7 cellular contexts compared by ENCODE assay signal in the genomic region with DNA sequence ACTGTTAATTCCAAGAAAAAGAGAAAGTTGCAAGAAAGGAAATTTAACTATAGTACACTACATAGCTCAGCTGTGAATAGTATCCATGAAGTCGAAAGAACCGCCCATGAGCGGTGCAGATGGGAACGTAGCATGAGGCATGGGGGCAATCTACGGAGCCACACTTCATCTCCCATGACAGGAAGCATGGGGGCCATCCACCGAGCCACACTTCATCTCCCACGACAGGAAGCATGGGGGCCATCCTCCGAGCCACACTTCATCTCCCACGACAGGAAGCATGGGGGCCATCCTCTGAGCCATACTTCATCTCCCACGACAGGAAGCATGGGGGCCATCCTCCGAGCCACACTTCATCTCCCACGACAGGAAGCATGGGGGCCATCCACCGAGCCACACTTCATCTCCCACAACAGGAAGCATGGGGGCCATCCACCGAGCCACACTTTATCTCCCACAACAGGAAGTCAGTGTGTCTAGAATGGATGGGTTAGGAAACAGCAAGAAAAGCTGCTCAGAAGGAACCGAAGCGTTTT. TPM values are rescaled to one million over a fixed set of nuclear protein-coding genes. Genes with fewer than 3 reads are reported as not detected.
DNase-seq lines count a peak whose midpoint lies in the region; ATAC-seq, FAIRE-seq and TF ChIP-seq lines count a peak whose summit lies in the region.
"Not testable (repeated sequence)": the region's sequence is repeated elsewhere in the genome, so short reads cannot be mapped to it uniquely, and the experiment has no call there.

No MANE protein-coding gene starts in this region.

- H3K4me3 ChIP-seq in DOHH2 (ENCODE audit: low read length) (peak overlapping the region; percentile 62), Loucy (ENCODE audit: low read length, poor library complexity, severe bottlenecking) (peak overlapping the region; percentile 35)
- H3K4me3 ChIP-seq in astrocyte (ENCODE audit: insufficient read depth, low read depth, low read length): not testable (repeated sequence)

- CTCF ChIA-PET in T-cell (lab: Charles Lee); activated CD4-positive, alpha-beta T cell treated with anti-CD3 and anti-CD28 coated beads for 36 hours (lab: Charles Lee): not testable (repeated sequence)

- intact Hi-C loops in activated CD4-positive, alpha-beta T cell treated with anti-CD3 and anti-CD28 coated beads for 36 hours (cut with DNase I, micrococcal nuclease); activated T-helper 1 cell treated with anti-CD3 and anti-CD28 coated beads, Interleukin-12 subunit alpha, Interleukin-12 subunit beta, Interleukin-2, Interleukin-4 antibody, amounts not matched to agents 30 ng/mL and 10 ng/mL and 1 ng/mL, durations not matched to agents 14 hours and 24 hours and 36 hours (cut with micrococcal nuclease): not testable (repeated sequence)

- not testable (repeated sequence) for TF ChIP-seq CTCF in DOHH2 (IDR thresholded peaks at IDR 0.05; ENCODE audit: low read depth, low read length, poor library complexity, severe bottlenecking); Loucy (conservative IDR thresholded peaks at IDR 0.05; ENCODE audit: low read length); astrocyte (IDR thresholded peaks at IDR 0.05; ENCODE audit: insufficient read depth, low read depth, low read length)

- peaks cover 25 to 33% (median 27%) of the 10 kb centered on the region in 3 donors for H3K4me1 Mint-ChIP-seq in T-cell
- H3K4me1 Mint-ChIP-seq in activated CD4-positive, alpha-beta T cell treated with anti-CD3 and anti-CD28 coated beads for 36 hours: peaks cover 24% of the 10 kb centered on the region
- peaks cover 31% of the 10 kb centered on the region for H3K4me1 Mint-ChIP-seq in activated T-helper 1 cell treated with anti-CD3 and anti-CD28 coated beads, Interleukin-12 subunit alpha, Interleukin-12 subunit beta, Interleukin-2, Interleukin-4 antibody, amounts not matched to agents 30 ng/mL and 10 ng/mL and 1 ng/mL, durations not matched to agents 14 hours and 24 hours and 36 hours (ENCODE audit: low read depth)
- H3K4me1 Mint-ChIP-seq in astrocyte (ENCODE audit: low read depth, unreplicated experiment): not testable (repeated sequence)
- H3K4me1 Mint-ChIP-seq in natural killer cell treated with Interleukin-12 subunit alpha and Interleukin-12 subunit beta and Interleukin-15 and Interleukin-18, amount 100 ng/mL, for 72 hours (ENCODE audit: low read depth in 2 of 2): peaks cover 16 to 22% of the 10 kb centered on the region in 2 donors

- H3K27ac ChIP-seq in DOHH2 (ENCODE audit: low read depth, low read length): peak overlapping the region; percentile 97
- H3K27ac ChIP-seq in astrocyte (ENCODE audit: low read depth, low read length): not testable (repeated sequence)

- peaks cover 29% of the 10 kb centered on the region for H3F3A ChIP-seq in DOHH2 (ENCODE audit: control insufficient read depth, insufficient read depth)
- H3F3A ChIP-seq in Loucy (ENCODE audit: low read depth): peaks cover 14% of the 10 kb centered on the region

- peak overlapping the region; percentile 74 to 82 for H3K27ac Mint-ChIP-seq in T-cell
- peak overlapping the region; percentile 74 for H3K27ac Mint-ChIP-seq in activated CD4-positive, alpha-beta T cell treated with anti-CD3 and anti-CD28 coated beads for 36 hours
- H3K27ac Mint-ChIP-seq in activated T-helper 1 cell treated with anti-CD3 and anti-CD28 coated beads, Interleukin-12 subunit alpha, Interleukin-12 subunit beta, Interleukin-2, Interleukin-4 antibody, amounts not matched to agents 30 ng/mL and 10 ng/mL and 1 ng/mL, durations not matched to agents 14 hours and 24 hours and 36 hours: peak overlapping the region; percentile 64
- H3K27ac Mint-ChIP-seq in astrocyte (ENCODE audit: unreplicated experiment): not testable (repeated sequence)
- H3K27ac Mint-ChIP-seq in natural killer cell treated with Interleukin-12 subunit alpha and Interleukin-12 subunit beta and Interleukin-15 and Interleukin-18, amount 100 ng/mL, for 72 hours: peak overlapping the region; percentile 54 to 83

- H3K27me3 ChIP-seq in DOHH2 (ENCODE audit: control insufficient read depth, low read length); Loucy (ENCODE audit: insufficient read depth, low read length, poor library complexity, severe bottlenecking); astrocyte (ENCODE audit: insufficient read depth, low read length): not testable (repeated sequence)

- H3K4me1 ChIP-seq in DOHH2 (ENCODE audit: control insufficient read depth, low read length) (peaks cover 74% of the 10 kb centered on the region), Loucy (ENCODE audit: insufficient read depth, low read length, poor library complexity, severe bottlenecking) (peaks cover 41% of the 10 kb centered on the region)
- not testable (repeated sequence) for H3K4me1 ChIP-seq in astrocyte (ENCODE audit: insufficient read depth, low read length)

- ATAC-seq in T-cell (replicated peaks in 1 of 4): peak in 2 of 4 experiments; percentile 40 to 58
- ATAC-seq in activated CD4-positive, alpha-beta T cell treated with anti-CD3 and anti-CD28 coated beads for 36 hours; natural killer cell treated with Interleukin-12 subunit alpha and Interleukin-12 subunit beta and Interleukin-15 and Interleukin-18, amount 100 ng/mL, for 72 hours: not testable (repeated sequence)

- H3K9me2 ChIP-seq in DOHH2 (replicated peaks; ENCODE audit: control insufficient read depth, low read length); Loucy (replicated peaks; ENCODE audit: low read depth, low read length): not testable (repeated sequence)

- not testable (repeated sequence) for H3K9me3 Mint-ChIP-seq in T-cell; activated CD4-positive, alpha-beta T cell treated with anti-CD3 and anti-CD28 coated beads for 36 hours (ENCODE audit: low read depth); astrocyte (ENCODE audit: unreplicated experiment); natural killer cell treated with Interleukin-12 subunit alpha and Interleukin-12 subunit beta and Interleukin-15 and Interleukin-18, amount 100 ng/mL, for 72 hours
- H3K9me3 Mint-ChIP-seq in activated T-helper 1 cell treated with anti-CD3 and anti-CD28 coated beads, Interleukin-12 subunit alpha, Interleukin-12 subunit beta, Interleukin-2, Interleukin-4 antibody, amounts not matched to agents 30 ng/mL and 10 ng/mL and 1 ng/mL, durations not matched to agents 14 hours and 24 hours and 36 hours: peaks cover 13% of the 10 kb centered on the region

- FAIRE-seq in astrocyte (lab: Jason Lieb, UNC): not testable (repeated sequence)

- not testable (repeated sequence) for H3K9ac ChIP-seq in Loucy (ENCODE audit: low read depth, low read length, poor library complexity, severe bottlenecking); astrocyte (ENCODE audit: low read length)

- not testable (repeated sequence) for H4K20me1 ChIP-seq in DOHH2 (ENCODE audit: control insufficient read depth, insufficient read depth, low read depth, low read length); Loucy (ENCODE audit: insufficient read depth, low read length, poor library complexity, severe bottlenecking); astrocyte (ENCODE audit: insufficient read depth, low read length)

- peak in 10 of 34 experiments; percentile 2 to 28 (median 12) for DNase-seq in T-cell
- peak; percentile 20 for DNase-seq in activated CD4-positive, alpha-beta T cell treated with anti-CD3 and anti-CD28 coated beads for 36 hours
- DNase-seq in activated T-helper 1 cell treated with anti-CD3 and anti-CD28 coated beads, Interleukin-12 subunit alpha, Interleukin-12 subunit beta, Interleukin-2, Interleukin-4 antibody, amounts not matched to agents 30 ng/mL and 10 ng/mL and 1 ng/mL, durations not matched to agents 14 hours and 24 hours and 36 hours (ENCODE audit: low spot score); astrocyte (ENCODE audit: low read depth); natural killer cell treated with Interleukin-12 subunit alpha and Interleukin-12 subunit beta and Interleukin-15 and Interleukin-18, amount 100 ng/mL, for 72 hours (ENCODE audit: low spot score): not testable (repeated sequence)

- H3K9me3 ChIP-seq in DOHH2 (ENCODE audit: control insufficient read depth, insufficient read depth, low read length); Loucy (ENCODE audit: insufficient read depth, low read depth, low read length); astrocyte (ENCODE audit: insufficient read depth, low read depth, low read length): not testable (repeated sequence)

- not testable (repeated sequence) for H3K36me3 Mint-ChIP-seq in T-cell; natural killer cell treated with Interleukin-12 subunit alpha and Interleukin-12 subunit beta and Interleukin-15 and Interleukin-18, amount 100 ng/mL, for 72 hours
- peaks cover 11% of the 10 kb centered on the region for H3K36me3 Mint-ChIP-seq in activated CD4-positive, alpha-beta T cell treated with anti-CD3 and anti-CD28 coated beads for 36 hours (ENCODE audit: low read depth)
- H3K36me3 Mint-ChIP-seq in activated T-helper 1 cell treated with anti-CD3 and anti-CD28 coated beads, Interleukin-12 subunit alpha, Interleukin-12 subunit beta, Interleukin-2, Interleukin-4 antibody, amounts not matched to agents 30 ng/mL and 10 ng/mL and 1 ng/mL, durations not matched to agents 14 hours and 24 hours and 36 hours (ENCODE audit: low read depth): peaks cover 12% of the 10 kb centered on the region
- peaks cover 17% of the 10 kb centered on the region for H3K36me3 Mint-ChIP-seq in astrocyte (ENCODE audit: low read depth, unreplicated experiment)

- not testable (repeated sequence) for H3K79me2 ChIP-seq in DOHH2 (ENCODE audit: control insufficient read depth, low read length); Loucy (ENCODE audit: insufficient read depth, low read length); astrocyte (ENCODE audit: insufficient read depth, low read length)

- H3K4me3 Mint-ChIP-seq in T-cell (peak overlapping the region in 2 of 3 donors; percentile 20 to 28), astrocyte (ENCODE audit: unreplicated experiment) (peak overlapping the region; percentile 16)
- not testable (repeated sequence) for H3K4me3 Mint-ChIP-seq in activated CD4-positive, alpha-beta T cell treated with anti-CD3 and anti-CD28 coated beads for 36 hours; activated T-helper 1 cell treated with anti-CD3 and anti-CD28 coated beads, Interleukin-12 subunit alpha, Interleukin-12 subunit beta, Interleukin-2, Interleukin-4 antibody, amounts not matched to agents 30 ng/mL and 10 ng/mL and 1 ng/mL, durations not matched to agents 14 hours and 24 hours and 36 hours
- H3K4me3 Mint-ChIP-seq in natural killer cell treated with Interleukin-12 subunit alpha and Interleukin-12 subunit beta and Interleukin-15 and Interleukin-18, amount 100 ng/mL, for 72 hours: peak overlapping the region; percentile 17

- H3K36me3 ChIP-seq in DOHH2 (ENCODE audit: control insufficient read depth, low read length): peaks cover 11% of the 10 kb centered on the region
- H3K36me3 ChIP-seq in Loucy (ENCODE audit: insufficient read depth, low read length); astrocyte (ENCODE audit: insufficient read depth, low read length): not testable (repeated sequence)

- not testable (repeated sequence) for H2AFZ ChIP-seq in Loucy (ENCODE audit: low read length); astrocyte (ENCODE audit: low read depth, low read length)

- POLR2A ChIA-PET in T-cell (lab: Charles Lee); activated CD4-positive, alpha-beta T cell treated with anti-CD3 and anti-CD28 coated beads for 36 hours (lab: Charles Lee): not testable (repeated sequence)

- H3K27me3 Mint-ChIP-seq in T-cell; activated CD4-positive, alpha-beta T cell treated with anti-CD3 and anti-CD28 coated beads for 36 hours; activated T-helper 1 cell treated with anti-CD3 and anti-CD28 coated beads, Interleukin-12 subunit alpha, Interleukin-12 subunit beta, Interleukin-2, Interleukin-4 antibody, amounts not matched to agents 30 ng/mL and 10 ng/mL and 1 ng/mL, durations not matched to agents 14 hours and 24 hours and 36 hours (ENCODE audit: insufficient read depth); astrocyte (ENCODE audit: low read depth, unreplicated experiment); natural killer cell treated with Interleukin-12 subunit alpha and Interleukin-12 subunit beta and Interleukin-15 and Interleukin-18, amount 100 ng/mL, for 72 hours: not testable (repeated sequence)

- H3K4me2 ChIP-seq in DOHH2 (ENCODE audit: low read length) (peak overlapping the region; percentile 67), Loucy (ENCODE audit: low read depth, low read length, poor library complexity, severe bottlenecking) (peak overlapping the region; percentile 60)
- H3K4me2 ChIP-seq in astrocyte (ENCODE audit: low read length): not testable (repeated sequence)

RNA-seq across cellular contexts. Expression of gene PNPLA7, which starts 13.5 kb away (rescaled TPM):
- total RNA-seq in T-cell (10 to 100 TPM; 11.7 to 20.0 (median 15.6) TPM), astrocyte (2.6 and 2.9 TPM in 2 replicates)
- 1 to 10 TPM; 3.1 to 3.6 TPM for total RNA-seq in activated CD4-positive, alpha-beta T cell treated with anti-CD3 and anti-CD28 coated beads for 36 hours
- total RNA-seq in activated T-helper 1 cell treated with anti-CD3 and anti-CD28 coated beads, Interleukin-12 subunit alpha, Interleukin-12 subunit beta, Interleukin-2, Interleukin-4 antibody, amounts not matched to agents 30 ng/mL and 10 ng/mL and 1 ng/mL, durations not matched to agents 14 hours and 24 hours and 36 hours: 0.71 and 1.2 TPM in 2 replicates
- total RNA-seq in natural killer cell treated with Interleukin-12 subunit alpha and Interleukin-12 subunit beta and Interleukin-15 and Interleukin-18, amount 100 ng/mL, for 72 hours: 1 to 10 TPM; 1.2 to 7.1 TPM

RNA-seq across cellular contexts. Expression of gene MRPL41, which starts 15.0 kb away (rescaled TPM):
- 100 to 1,000 TPM in 2 of 5 donors, 10 to 100 TPM in 3; 33.0 to 158 (median 85.4) TPM for total RNA-seq in T-cell
- 10 to 100 TPM; 20.9 to 26.8 TPM for total RNA-seq in activated CD4-positive, alpha-beta T cell treated with anti-CD3 and anti-CD28 coated beads for 36 hours
- total RNA-seq in activated T-helper 1 cell treated with anti-CD3 and anti-CD28 coated beads, Interleukin-12 subunit alpha, Interleukin-12 subunit beta, Interleukin-2, Interleukin-4 antibody, amounts not matched to agents 30 ng/mL and 10 ng/mL and 1 ng/mL, durations not matched to agents 14 hours and 24 hours and 36 hours: 53.8 and 56.0 TPM in 2 replicates
- 58.6 and 62.9 TPM in 2 replicates for total RNA-seq in astrocyte
- 10 to 100 TPM; 35.9 to 48.6 TPM for total RNA-seq in natural killer cell treated with Interleukin-12 subunit alpha and Interleukin-12 subunit beta and Interleukin-15 and Interleukin-18, amount 100 ng/mL, for 72 hours

RNA-seq across cellular contexts. Expression of gene DPH7, which starts 42.1 kb away (rescaled TPM):
- 10 to 100 TPM; 45.0 to 71.0 (median 66.3) TPM for total RNA-seq in T-cell
- 10 to 100 TPM; 23.5 to 29.1 TPM for total RNA-seq in activated CD4-positive, alpha-beta T cell treated with anti-CD3 and anti-CD28 coated beads for 36 hours
- 50.3 and 52.1 TPM in 2 replicates for total RNA-seq in activated T-helper 1 cell treated with anti-CD3 and anti-CD28 coated beads, Interleukin-12 subunit alpha, Interleukin-12 subunit beta, Interleukin-2, Interleukin-4 antibody, amounts not matched to agents 30 ng/mL and 10 ng/mL and 1 ng/mL, durations not matched to agents 14 hours and 24 hours and 36 hours
- total RNA-seq in astrocyte: 34.4 and 35.4 TPM in 2 replicates
- 10 to 100 TPM; 32.5 to 78.0 TPM for total RNA-seq in natural killer cell treated with Interleukin-12 subunit alpha and Interleukin-12 subunit beta and Interleukin-15 and Interleukin-18, amount 100 ng/mL, for 72 hours

RNA-seq across cellular contexts. Expression of gene ZMYND19, which starts 53.6 kb away (rescaled TPM):
- total RNA-seq in T-cell: 10 to 100 TPM; 18.7 to 42.0 (median 33.3) TPM
- 10 to 100 TPM; 36.2 to 43.0 TPM for total RNA-seq in activated CD4-positive, alpha-beta T cell treated with anti-CD3 and anti-CD28 coated beads for 36 hours
- total RNA-seq in activated T-helper 1 cell treated with anti-CD3 and anti-CD28 coated beads, Interleukin-12 subunit alpha, Interleukin-12 subunit beta, Interleukin-2, Interleukin-4 antibody, amounts not matched to agents 30 ng/mL and 10 ng/mL and 1 ng/mL, durations not matched to agents 14 hours and 24 hours and 36 hours: 88.2 and 94.9 TPM in 2 replicates
- 31.1 and 34.0 TPM in 2 replicates for total RNA-seq in astrocyte
- 10 to 100 TPM; 31.5 to 96.1 TPM for total RNA-seq in natural killer cell treated with Interleukin-12 subunit alpha and Interleukin-12 subunit beta and Interleukin-15 and Interleukin-18, amount 100 ng/mL, for 72 hours
